ENCODE assay signal across 25 cellular contexts in genomic region chr2:150591901-150592300, GRCh38.
DNase-seq lines count a peak whose midpoint lies in the region; ATAC-seq and TF ChIP-seq lines count a peak whose summit lies in the region.
"Had no signal": no experiment of that assay in that cellular context is flagged by ENCODE, and none has a peak within 500 bp of the region (broad histone marks: within the 10 kb centered on the region; RNA-seq: fewer than 3 reads in every experiment).

No MANE protein-coding gene starts in this region.

- peak overlapping the region in 1 of 5 experiments; percentile 37 for H3K4me3 Mint-ChIP-seq in brain
- H3K4me3 Mint-ChIP-seq in stimulated activated naive CD8-positive, alpha-beta T cell treated with anti-CD3 and anti-CD28 coated beads, Interleukin-15, amount 100 ng/mL, for 72 hours, result no peak overlapping the region
- H3K4me3 Mint-ChIP-seq: activated CD4-positive, alpha-beta memory T cell treated with anti-CD3 and anti-CD28 coated beads, Interleukin-2, amount 10 ng/mL, durations not matched to agents 7 days and 5 days; T-helper 17 cell had no signal

- H2AFZ ChIP-seq in ACC112 (ENCODE audit: low read length, unreplicated experiment), result peak overlapping the region; percentile 10

- peak overlapping the region; percentile 42; the same call in 1 of the 2 replicates for H3K4me3 ChIP-seq in ACC112 (ENCODE audit: low read depth, low read length)
- H3K4me3 ChIP-seq: prostate gland, smooth muscle cell, uterus had no signal

- TF ChIP-seq CTCF in brain (conservative IDR thresholded peaks at IDR 0.05) (no peak), foreskin keratinocyte (conservative IDR thresholded peaks at IDR 0.05) (no peak)

- DNase-seq in LHCN-M2 (ENCODE audit: low read depth) (peak; percentile 65), foreskin keratinocyte (no peak), NOMO-1 (lab: John Stamatoyannopoulos, UW; ENCODE audit: unreplicated experiment in 2 of 2) (no peak), Kasumi-1 (lab: John Stamatoyannopoulos, UW) (no peak), NCI-H524 (lab: John Stamatoyannopoulos, UW) (no peak)
- no peak for DNase-seq in stimulated activated naive CD8-positive, alpha-beta T cell treated with anti-CD3 and anti-CD28 coated beads, Interleukin-15, amount 100 ng/mL, for 72 hours
- DNase-seq: activated CD4-positive, alpha-beta memory T cell treated with anti-CD3 and anti-CD28 coated beads, Interleukin-2, amount 10 ng/mL, durations not matched to agents 7 days and 5 days; activated naive CD4-positive, alpha-beta T cell; activated T-cell treated with anti-CD3 and anti-CD28 coated beads, Interleukin-2, amount 50 U/mL, for 1 hour; amygdala; C1 segment of cervical spinal cord; GF-D8; left colon; NCI-H1048; NCI-H2029 treated with DMSO at 0.1 percent for 48 hours; NCI-H446; stimulated activated CD4-positive, alpha-beta T cell treated with anti-CD3 and anti-CD28 coated beads, Interleukin-4, amount 100 ng/mL, for 4 hours; T-helper 17 cell; uterus had no signal

- peak; percentile 46 for ATAC-seq in foreskin keratinocyte
- ATAC-seq in stimulated activated naive CD8-positive, alpha-beta T cell treated with anti-CD3 and anti-CD28 coated beads, Interleukin-15, amount 100 ng/mL, for 72 hours, result no peak
- ATAC-seq: HCT116, left colon, T-helper 17 cell had no signal

- H3K4me1 Mint-ChIP-seq in brain, result peaks cover 67% of the 10 kb centered on the region
- H3K4me1 Mint-ChIP-seq in stimulated activated naive CD8-positive, alpha-beta T cell treated with anti-CD3 and anti-CD28 coated beads, Interleukin-15, amount 100 ng/mL, for 72 hours, result no peaks in the 10 kb centered on the region
- H3K4me1 Mint-ChIP-seq: activated CD4-positive, alpha-beta memory T cell treated with anti-CD3 and anti-CD28 coated beads, Interleukin-2, amount 10 ng/mL, durations not matched to agents 7 days and 5 days; T-helper 17 cell had no signal

- H3K4me1 ChIP-seq in ACC112 (ENCODE audit: control insufficient read depth, insufficient read depth, low read length, unreplicated experiment) (peaks cover 52% of the 10 kb centered on the region), foreskin keratinocyte (peaks cover 10% of the 10 kb centered on the region)
- H3K4me1 ChIP-seq: prostate gland, uterus had no signal

- no peaks in the 10 kb centered on the region for H3K79me2 ChIP-seq in ACC112 (ENCODE audit: control insufficient read depth, insufficient read depth, low read length, unreplicated experiment)

- peaks cover 4% of the 10 kb centered on the region for H3K27me3 Mint-ChIP-seq in brain
- no peaks in the 10 kb centered on the region for H3K27me3 Mint-ChIP-seq in stimulated activated naive CD8-positive, alpha-beta T cell treated with anti-CD3 and anti-CD28 coated beads, Interleukin-15, amount 100 ng/mL, for 72 hours
- H3K27me3 Mint-ChIP-seq: activated CD4-positive, alpha-beta memory T cell treated with anti-CD3 and anti-CD28 coated beads, Interleukin-2, amount 10 ng/mL, durations not matched to agents 7 days and 5 days; T-helper 17 cell had no signal

- H3K27me3 ChIP-seq in ACC112 (ENCODE audit: insufficient read depth, low read length) (no peaks in the 10 kb centered on the region), foreskin keratinocyte (no peaks in the 10 kb centered on the region)
- H3K27me3 ChIP-seq: uterus had no signal

- no peaks in the 10 kb centered on the region for H3K36me3 ChIP-seq in ACC112 (ENCODE audit: insufficient read depth, low read length)
- H3K36me3 ChIP-seq: prostate gland, uterus had no signal

- H3K36me3 Mint-ChIP-seq in brain, result no peaks in the 10 kb centered on the region

- H3K27ac Mint-ChIP-seq in brain, result peak overlapping the region in 4 of 5 experiments; percentile 20 to 82 (median 64)
- H3K27ac Mint-ChIP-seq in stimulated activated naive CD8-positive, alpha-beta T cell treated with anti-CD3 and anti-CD28 coated beads, Interleukin-15, amount 100 ng/mL, for 72 hours, result peak overlapping the region in 1 of 2 donors; percentile 34
- H3K27ac Mint-ChIP-seq: activated CD4-positive, alpha-beta memory T cell treated with anti-CD3 and anti-CD28 coated beads, Interleukin-2, amount 10 ng/mL, durations not matched to agents 7 days and 5 days; T-helper 17 cell had no signal

- peaks cover 0 to 4% (median 0%) of the 10 kb centered on the region in 5 experiments for H3K9me3 Mint-ChIP-seq in brain
- H3K9me3 Mint-ChIP-seq in stimulated activated naive CD8-positive, alpha-beta T cell treated with anti-CD3 and anti-CD28 coated beads, Interleukin-15, amount 100 ng/mL, for 72 hours, result no peaks in the 10 kb centered on the region
- H3K9me3 Mint-ChIP-seq: activated CD4-positive, alpha-beta memory T cell treated with anti-CD3 and anti-CD28 coated beads, Interleukin-2, amount 10 ng/mL, durations not matched to agents 7 days and 5 days had no signal

- H3K27ac ChIP-seq in ACC112 (ENCODE audit: low read depth, low read length) (peak overlapping the region; percentile 76), foreskin keratinocyte (no peak overlapping the region)
- H3K27ac ChIP-seq: HL-60, prostate gland, uterus had no signal
